ENCODE assay signal across 9 cellular contexts in genomic region chr10:11018830-11019692, GRCh38. TPM values are rescaled to one million over a fixed set of nuclear protein-coding genes. Genes with fewer than 3 reads are reported as not detected.
DNase-seq lines count a peak whose midpoint lies in the region; ATAC-seq and TF ChIP-seq lines count a peak whose summit lies in the region.
"Had no signal": no experiment of that assay in that cellular context is flagged by ENCODE, and none has a peak within 500 bp of the region (broad histone marks: within the 10 kb centered on the region; RNA-seq: fewer than 3 reads in every experiment).

No MANE protein-coding gene starts in this region.

- no peak overlapping the region for H3K27ac Mint-ChIP-seq in IgD-negative memory B cell
- H3K27ac Mint-ChIP-seq in stimulated activated effector memory CD8-positive, alpha-beta T cell treated with anti-CD3 and anti-CD28 coated beads, Interleukin-12 subunit alpha, Interleukin-12 subunit beta, amount 100 ng/mL, for 72 hours: no peak overlapping the region

- H3K36me3 ChIP-seq in iPS-20b (ENCODE audit: insufficient read depth, low read depth, low read length): no peaks in the 10 kb centered on the region

- peaks cover 0 to 2% (median 0%) of the 10 kb centered on the region in 3 donors for H3K9me3 Mint-ChIP-seq in IgD-negative memory B cell
- no peaks in the 10 kb centered on the region for H3K9me3 Mint-ChIP-seq in stimulated activated effector memory CD8-positive, alpha-beta T cell treated with anti-CD3 and anti-CD28 coated beads, Interleukin-12 subunit alpha, Interleukin-12 subunit beta, amount 100 ng/mL, for 72 hours

- peaks cover 27% of the 10 kb centered on the region for H3K4me1 ChIP-seq in iPS-20b (ENCODE audit: insufficient read depth, low read length)

- in situ Hi-C loops in astrocyte of the cerebellum (cut with HindIII; ENCODE audit: low sequenced_read_pairs): loop anchor here (5.0 kb wide), 1 partner anchor 157 kb away; no protein-coding TSS in a partner anchor

- H3K4me3 ChIP-seq in astrocyte of the cerebellum (ENCODE audit: low read depth, low read length) (peak overlapping the region; percentile 49), iPS-20b (ENCODE audit: low read length) (peak overlapping the region; percentile 81)

- no peak for TF ChIP-seq CTCF in astrocyte of the cerebellum (IDR thresholded peaks at IDR 0.05; ENCODE audit: low read depth, low read length, missing control alignments)

- no peak for DNase-seq in astrocyte of the cerebellum (ENCODE audit: low read depth)
- no peak for DNase-seq in stimulated activated effector memory CD8-positive, alpha-beta T cell treated with anti-CD3 and anti-CD28 coated beads, Interleukin-12 subunit alpha, Interleukin-12 subunit beta, amount 100 ng/mL, for 72 hours (ENCODE audit: low spot score in 2 of 2)
- no peak for DNase-seq in putamen (ENCODE audit: low spot score)
- no peak for DNase-seq in SW 1271 (lab: John Stamatoyannopoulos, UW)
- DNase-seq: NCI-H187 had no signal

- H3K27me3 ChIP-seq in iPS-20b (ENCODE audit: insufficient read depth, low read length): peaks cover 40% of the 10 kb centered on the region

- peak overlapping the region; percentile 79 to 91 (median 89) for H3K4me3 Mint-ChIP-seq in IgD-negative memory B cell
- peak overlapping the region; percentile 38 for H3K4me3 Mint-ChIP-seq in stimulated activated effector memory CD8-positive, alpha-beta T cell treated with anti-CD3 and anti-CD28 coated beads, Interleukin-12 subunit alpha, Interleukin-12 subunit beta, amount 100 ng/mL, for 72 hours

- peak overlapping the region; percentile 33; the same call in 1 of the 2 replicates for H3K9ac ChIP-seq in iPS-20b (ENCODE audit: low read depth, low read length)

- H3K27me3 Mint-ChIP-seq in IgD-negative memory B cell: peaks cover 43% of the 10 kb centered on the region

- H3K36me3 Mint-ChIP-seq in IgD-negative memory B cell: no peaks in the 10 kb centered on the region
- H3K36me3 Mint-ChIP-seq in stimulated activated effector memory CD8-positive, alpha-beta T cell treated with anti-CD3 and anti-CD28 coated beads, Interleukin-12 subunit alpha, Interleukin-12 subunit beta, amount 100 ng/mL, for 72 hours: no peaks in the 10 kb centered on the region

- no peak for ATAC-seq in stimulated activated effector memory CD8-positive, alpha-beta T cell treated with anti-CD3 and anti-CD28 coated beads, Interleukin-12 subunit alpha, Interleukin-12 subunit beta, amount 100 ng/mL, for 72 hours
- ATAC-seq in GM18873 (IDR thresholded peaks at IDR 0.05; ENCODE audit: low FRiP score, unreplicated experiment) (no peak), HG03139 (IDR thresholded peaks at IDR 0.05; ENCODE audit: unreplicated experiment) (no peak)

- no peaks in the 10 kb centered on the region for H3K9me3 ChIP-seq in iPS-20b (ENCODE audit: insufficient read depth, low read depth, low read length)

- peaks cover 3 to 9% (median 4%) of the 10 kb centered on the region in 3 donors for H3K4me1 Mint-ChIP-seq in IgD-negative memory B cell
- no peaks in the 10 kb centered on the region for H3K4me1 Mint-ChIP-seq in stimulated activated effector memory CD8-positive, alpha-beta T cell treated with anti-CD3 and anti-CD28 coated beads, Interleukin-12 subunit alpha, Interleukin-12 subunit beta, amount 100 ng/mL, for 72 hours

- H3K27ac ChIP-seq in iPS-20b (ENCODE audit: low read length): no peak overlapping the region

RNA-seq across cellular contexts. Expression of gene CELF2, which starts 1.4 kb away (rescaled TPM):
- polyA plus RNA-seq in IgD-negative memory B cell: 142 TPM
